15 cellular contexts compared by ENCODE assay signal in genomic region chr4:124632439-124632838, GRCh38.
A peak's percentile ranks its signal among the peaks of the same experiment; 100 is the strongest.
DNase-seq lines count a peak whose midpoint lies in the region; ATAC-seq and TF ChIP-seq lines count a peak whose summit lies in the region.
"Had no signal": no experiment of that assay in that cellular context is flagged by ENCODE, and none has a peak within 500 bp of the region (broad histone marks: within the 10 kb centered on the region; RNA-seq: fewer than 3 reads in every experiment).

No MANE protein-coding gene starts in this region.

- no peaks in the 10 kb centered on the region for H3K79me2 ChIP-seq in trophoblast cell (ENCODE audit: control insufficient read depth, insufficient read depth, low read length, poor library complexity)

- no peak overlapping the region for H4K12ac ChIP-seq in trophoblast cell (ENCODE audit: low read depth, low read length)

- no peak for TF ChIP-seq POLR2A in sigmoid colon (IDR thresholded peaks at IDR 0.05)

- H3K14ac ChIP-seq in trophoblast cell (ENCODE audit: low read length) = peak overlapping the region; percentile 56

- intact Hi-C loops in sigmoid colon (cut with DNase I) = no loop called here

- TF ChIP-seq EP300 in sigmoid colon (IDR thresholded peaks at IDR 0.05) = no peak

- H3K27me3 ChIP-seq in trophoblast cell (ENCODE audit: insufficient read depth, low read length) (no peaks in the 10 kb centered on the region), sigmoid colon (no peaks in the 10 kb centered on the region)
- H3K27me3 ChIP-seq: MG63 had no signal

- H2AK5ac ChIP-seq in trophoblast cell (ENCODE audit: low read length) = no peak overlapping the region

- peak overlapping the region; percentile 77 for H4K91ac ChIP-seq in trophoblast cell (ENCODE audit: low read depth, low read length)

- H3K9me3 ChIP-seq in trophoblast cell (ENCODE audit: insufficient read depth, low read depth, low read length) = no peaks in the 10 kb centered on the region
- H3K9me3 ChIP-seq in sigmoid colon = no peaks in the 10 kb centered on the region
- H3K9me3 ChIP-seq: MG63 had no signal

- no peaks in the 10 kb centered on the region for H3K36me3 Mint-ChIP-seq in activated T-helper 17 cell treated with anti-CD3 and anti-CD28 coated beads, Interleukin-2, amount 50 U/mL, for 72 hours (ENCODE audit: low read depth)

- peaks cover 0 to 10% of the 10 kb centered on the region in 2 experiments for H3K4me1 ChIP-seq in trophoblast cell (ENCODE audit: control insufficient read depth in 1 of 2, insufficient read depth in 2 of 2, low read length in 2 of 2)
- no peaks in the 10 kb centered on the region for H3K4me1 ChIP-seq in sigmoid colon

- WGBS in trophoblast cell (ENCODE audit: extremely low coverage, insufficient coverage, insufficient read length) = no CpG with 5 or more reads among the region's 5 CpGs
- WGBS in sigmoid colon, 2 donors = 91 to 93% methylated on average over 5 of the region's 5 CpGs

- H3K4ac ChIP-seq in trophoblast cell (ENCODE audit: low read depth, low read length) = no peak overlapping the region

- no peak for ATAC-seq in activated T-helper 17 cell treated with anti-CD3 and anti-CD28 coated beads, Interleukin-2, amount 50 U/mL, for 72 hours (replicated peaks)

- H3K4me2 ChIP-seq in trophoblast cell (ENCODE audit: low read length) = no peak overlapping the region

- no peak overlapping the region for H3K27ac Mint-ChIP-seq in activated T-helper 17 cell treated with anti-CD3 and anti-CD28 coated beads, Interleukin-2, amount 50 U/mL, for 72 hours

- peak overlapping the region; percentile 67 for H3K27ac ChIP-seq in epithelial cell of prostate
- peak overlapping the region; percentile 97 for H3K27ac ChIP-seq in trophoblast cell (ENCODE audit: low read depth, low read length)
- no peak overlapping the region for H3K27ac ChIP-seq in sigmoid colon
- H3K27ac ChIP-seq: GM23248 had no signal

- DNase-seq in ELF-1 (ENCODE audit: low read depth, low spot score) = peak; percentile 36
- DNase-seq in RPMI7951 (ENCODE audit: low read depth) = peak; percentile 47
- no peak for DNase-seq in epithelial cell of prostate (ENCODE audit: low read depth, low spot score)
- peak; percentile 63 to 69 for DNase-seq in trophoblast cell
- no peak for DNase-seq in sigmoid colon
- DNase-seq in cerebellar cortex (ENCODE audit: low spot score) = no peak
- DNase-seq: C1 segment of cervical spinal cord, NCI-H1105, NCI-H187, NCI-H2171, NCI-H774 had no signal

- no peaks in the 10 kb centered on the region for H3K27me3 Mint-ChIP-seq in activated T-helper 17 cell treated with anti-CD3 and anti-CD28 coated beads, Interleukin-2, amount 50 U/mL, for 72 hours

- peak overlapping the region; percentile 69 for H2BK12ac ChIP-seq in trophoblast cell (ENCODE audit: low read length)

- no peak overlapping the region for H2AFZ ChIP-seq in trophoblast cell (ENCODE audit: insufficient read depth, low read length, poor library complexity)
- H2AFZ ChIP-seq: GM23248 had no signal

- peak overlapping the region; percentile 79 for H2BK5ac ChIP-seq in trophoblast cell (ENCODE audit: low read depth, low read length, poor library complexity)

- TF ChIP-seq CTCF in sigmoid colon (IDR thresholded peaks at IDR 0.05) = no peak

- H3K4me1 Mint-ChIP-seq in activated T-helper 17 cell treated with anti-CD3 and anti-CD28 coated beads, Interleukin-2, amount 50 U/mL, for 72 hours = no peaks in the 10 kb centered on the region

- H3K4me3 ChIP-seq in trophoblast cell (ENCODE audit: low read depth, low read length) = no peak overlapping the region
- H3K4me3 ChIP-seq in sigmoid colon = no peak overlapping the region
- H3K4me3 ChIP-seq: GM23248, K562, MG63 had no signal

- H3K9ac ChIP-seq in trophoblast cell (ENCODE audit: low read length) = no peak overlapping the region
- H3K9ac ChIP-seq: GM23248 had no signal

- peak overlapping the region; percentile 79 for H4K8ac ChIP-seq in trophoblast cell (ENCODE audit: low read depth, low read length)

- H3K36me3 ChIP-seq in trophoblast cell (ENCODE audit: control insufficient read depth in 1 of 2, insufficient read depth in 2 of 2, low read length in 2 of 2) (no peaks in the 10 kb centered on the region), sigmoid colon (no peaks in the 10 kb centered on the region)
- H3K36me3 ChIP-seq: MG63 had no signal

- H3K18ac ChIP-seq in trophoblast cell (ENCODE audit: low read length) = no peak overlapping the region

- peak overlapping the region; percentile 72 for H2BK120ac ChIP-seq in trophoblast cell (ENCODE audit: insufficient read depth, low read length, poor library complexity)

- H3K4me3 Mint-ChIP-seq in activated T-helper 17 cell treated with anti-CD3 and anti-CD28 coated beads, Interleukin-2, amount 50 U/mL, for 72 hours = no peak overlapping the region

- no peak overlapping the region for H3K23ac ChIP-seq in trophoblast cell (ENCODE audit: low read length)

- H3K9me3 Mint-ChIP-seq in activated T-helper 17 cell treated with anti-CD3 and anti-CD28 coated beads, Interleukin-2, amount 50 U/mL, for 72 hours = no peaks in the 10 kb centered on the region

- H3K79me1 ChIP-seq in trophoblast cell (ENCODE audit: low read length) = peaks cover 6% of the 10 kb centered on the region

Comparison
In these comparisons a context has a peak if more than half of its experiments do, and no peak if none do; other contexts are left out.
1. DNase-seq: peak in ELF-1 (single experiment), RPMI7951 (single experiment) and trophoblast cell (2 of 2); none in epithelial cell of prostate (single experiment), sigmoid colon (single experiment) and cerebellar cortex (single experiment).
2. H3K27ac ChIP-seq: peak in epithelial cell of prostate (single experiment) and trophoblast cell (single experiment); none in sigmoid colon (0 of 4).